In the genomic region with DNA sequence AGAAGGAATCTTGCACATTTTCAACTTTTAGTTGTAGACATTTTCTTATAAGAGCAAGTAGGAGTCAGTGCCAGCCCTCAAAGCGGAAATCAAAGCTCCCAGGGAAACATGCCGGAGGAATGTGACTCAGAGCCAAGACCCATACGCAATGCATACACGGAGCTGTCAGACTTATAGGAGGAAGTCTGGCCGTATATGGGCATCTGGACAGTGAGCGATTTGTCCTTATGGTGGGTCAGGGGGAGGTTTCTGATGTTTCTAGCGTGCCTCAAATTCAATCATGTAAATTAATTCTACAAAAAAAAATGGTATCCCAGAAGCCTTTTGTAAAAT, we compare ENCODE assay signal across 2 cellular contexts.
A peak's percentile ranks its signal among the peaks of the same experiment; 100 is the strongest.
TF ChIP-seq lines count a peak whose summit lies in the region.

No MANE protein-coding gene starts in this region.

TF ChIP-seq in A549, 52 proteins besides CTCF, POLR2A, EP300 and RAD21:
- no peak for TF ChIP-seq CHD2 (IDR thresholded peaks at IDR 0.05; ENCODE audit: low read length, partially characterized antibody)
- TF ChIP-seq RFX5 (IDR thresholded peaks at IDR 0.05), result no peak
- TF ChIP-seq HOXB13 (CRISPR knock-in tag; IDR thresholded peaks at IDR 0.05; ENCODE audit: low read depth), result no peak
- no peak for TF ChIP-seq JUNB (IDR thresholded peaks at IDR 0.05)
- TF ChIP-seq HEYL (CRISPR knock-in tag; IDR thresholded peaks at IDR 0.05), result no peak
- no peak for TF ChIP-seq FOSL2 (IDR thresholded peaks at IDR 0.05)
- peak; percentile 64 for TF ChIP-seq FOSL2 (CRISPR knock-in tag; IDR thresholded peaks at IDR 0.05)
- TF ChIP-seq, protein P1, sequence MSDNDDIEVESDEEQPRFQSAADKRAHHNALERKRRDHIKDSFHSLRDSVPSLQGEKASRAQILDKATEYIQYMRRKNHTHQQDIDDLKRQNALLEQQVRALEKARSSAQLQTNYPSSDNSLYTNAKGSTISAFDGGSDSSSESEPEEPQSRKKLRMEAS (IDR thresholded peaks at IDR 0.05), result peak; percentile 42; the same call in 1 of the 2 replicates
- TF ChIP-seq CBX2 (IDR thresholded peaks at IDR 0.05; ENCODE audit: borderline replicate concordance, low read depth), result no peak
- peak; percentile 70 for TF ChIP-seq ZFP36 (IDR thresholded peaks at IDR 0.05; ENCODE audit: borderline replicate concordance, partially characterized antibody)
- peak in 1 of 2 experiments; percentile 53; a peak in 1 of 4 replicates for TF ChIP-seq CEBPB (IDR thresholded peaks at IDR 0.05)
- TF ChIP-seq EHMT2 (IDR thresholded peaks at IDR 0.05; ENCODE audit: low read depth), result no peak
TF ChIP-seq in A549: peak in this region for 4.

TF ChIP-seq in endothelial cell of umbilical vein, 7 proteins besides CTCF, POLR2A, EP300 and RAD21:
- TF ChIP-seq, protein P1 (IDR thresholded peaks at IDR 0.05; ENCODE audit: insufficient read depth, insufficient read length), result no peak
- TF ChIP-seq JUN (IDR thresholded peaks at IDR 0.05; ENCODE audit: borderline replicate concordance, insufficient read depth, insufficient read length, low read depth), result peak; percentile 72
- TF ChIP-seq POLR2AphosphoS5 (IDR thresholded peaks at IDR 0.05; ENCODE audit: insufficient read depth, low read depth, low read length), result peak; percentile 74
- peak; percentile 91 for TF ChIP-seq FOS (IDR thresholded peaks at IDR 0.05; ENCODE audit: borderline replicate concordance, insufficient read depth, low read length)
